ENCODE assay signal across 8 cellular contexts in the genomic region with DNA sequence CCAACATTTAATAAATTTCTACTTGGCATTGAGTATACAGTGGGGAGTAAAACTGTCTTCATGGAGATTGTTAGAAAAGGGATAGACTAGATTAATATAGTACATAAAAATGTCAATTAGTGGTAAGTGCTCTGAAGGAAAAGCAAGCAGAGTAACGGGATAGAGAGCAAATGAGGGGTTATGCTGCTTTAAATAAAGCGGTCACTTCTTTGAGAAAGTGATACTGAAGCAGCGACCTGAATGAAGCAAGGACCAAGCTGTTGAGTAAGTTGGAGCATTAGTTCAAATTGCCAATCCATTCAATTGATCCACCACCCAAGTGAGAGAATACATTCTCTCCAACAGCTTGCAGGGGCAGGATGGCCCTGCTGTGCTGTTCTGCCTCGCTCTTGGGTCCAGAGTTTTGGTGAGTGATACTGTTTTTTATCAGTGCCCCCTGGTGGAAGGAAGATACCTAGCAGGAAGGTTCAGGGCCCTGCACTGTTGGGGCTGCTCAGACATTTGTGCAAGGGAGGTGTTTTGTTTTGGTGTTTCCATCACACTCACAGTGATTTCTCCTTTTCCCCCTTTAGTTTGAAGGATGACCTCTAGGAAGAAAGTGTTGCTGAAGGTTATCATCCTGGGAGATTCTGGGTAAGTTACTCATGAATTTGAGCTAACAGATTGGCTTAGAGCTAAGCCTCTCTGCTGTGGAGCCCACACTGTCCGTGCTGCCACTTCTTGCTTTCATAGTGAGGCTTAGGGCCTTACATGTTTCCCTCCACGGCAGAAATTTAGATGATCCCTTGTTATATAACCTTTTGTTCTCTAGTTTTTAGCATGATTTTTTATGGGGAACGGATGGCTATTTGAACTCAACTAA.
DNase-seq lines count a peak whose midpoint lies in the region; ATAC-seq and TF ChIP-seq lines count a peak whose summit lies in the region.

No MANE protein-coding gene starts in this region.

- no peak overlapping the region for H3K4me3 ChIP-seq in CD8-positive, alpha-beta memory T cell (ENCODE audit: low read length)
- H3K4me3 ChIP-seq in testis: no peak overlapping the region

- no peaks in the 10 kb centered on the region for H3K9me3 Mint-ChIP-seq in CD8-positive, alpha-beta memory T cell
- H3K9me3 Mint-ChIP-seq in naive thymus-derived CD8-positive, alpha-beta T cell: no peaks in the 10 kb centered on the region

- intact Hi-C loops in testis (cut with DNase I; ENCODE audit: low total_unique reads): no loop called here

- peaks cover 54% of the 10 kb centered on the region for H3K4me1 ChIP-seq in CD8-positive, alpha-beta memory T cell (ENCODE audit: insufficient read depth, low read length)
- peaks cover 7% of the 10 kb centered on the region for H3K4me1 ChIP-seq in testis

- ATAC-seq in GM19351 (IDR thresholded peaks at IDR 0.05; ENCODE audit: unreplicated experiment): peak; percentile 84
- peak; percentile 98 to 99 for ATAC-seq in naive thymus-derived CD8-positive, alpha-beta T cell

- peaks cover 34 to 59% (median 59%) of the 10 kb centered on the region in 3 donors for H3K4me1 Mint-ChIP-seq in CD8-positive, alpha-beta memory T cell
- H3K4me1 Mint-ChIP-seq in naive thymus-derived CD8-positive, alpha-beta T cell: peaks cover 25 to 69% (median 56%) of the 10 kb centered on the region in 4 donors

- H3K27me3 Mint-ChIP-seq in CD8-positive, alpha-beta memory T cell: no peaks in the 10 kb centered on the region
- H3K27me3 Mint-ChIP-seq in naive thymus-derived CD8-positive, alpha-beta T cell: no peaks in the 10 kb centered on the region

- POLR2A ChIA-PET in CD8-positive, alpha-beta memory T cell (lab: Charles Lee): interaction anchor here (1.1 to 1.3 kb wide), 2 partner anchors 115 to 178 kb away, joined by 3 to 4 read pairs; no protein-coding TSS in a partner anchor
- POLR2A ChIA-PET in naive thymus-derived CD8-positive, alpha-beta T cell (lab: Charles Lee): interaction anchor here (0.9 to 3.0 kb wide), 9 partner anchors 9 to 177 kb away, joined by 3 to 25 read pairs (median 5); no protein-coding TSS in a partner anchor

- TF ChIP-seq CTCF in testis (IDR thresholded peaks at IDR 0.05): peak; percentile 71 to 75 (median 71)

- H3K9me3 ChIP-seq in CD8-positive, alpha-beta memory T cell (ENCODE audit: low read length): no peaks in the 10 kb centered on the region
- no peaks in the 10 kb centered on the region for H3K9me3 ChIP-seq in testis

- CTCF ChIA-PET in CD8-positive, alpha-beta memory T cell (lab: Charles Lee): interaction anchor here (0.6 to 8.9 kb wide), 29 partner anchors 9 to 451 kb away, joined by 3 to 65 read pairs (median 4); partner anchors contain the start of genes RAB7A and RPN1

- H3K36me3 ChIP-seq in CD8-positive, alpha-beta memory T cell (ENCODE audit: insufficient read depth, low read length): peaks cover 38% of the 10 kb centered on the region
- H3K36me3 ChIP-seq in testis (ENCODE audit: low read depth, missing control alignments): no peaks in the 10 kb centered on the region

- peak overlapping the region in 1 of 7 donors; percentile 28 for H3K4me3 Mint-ChIP-seq in CD8-positive, alpha-beta memory T cell
- H3K4me3 Mint-ChIP-seq in naive thymus-derived CD8-positive, alpha-beta T cell: peak overlapping the region in 8 of 10 donors; percentile 3 to 64 (median 39)

- TF ChIP-seq POLR2A in erythroblast (IDR thresholded peaks at IDR 0.05; ENCODE audit: low read length) (no peak), testis (IDR thresholded peaks at IDR 0.05) (no peak)

- H3K27ac ChIP-seq in CD8-positive, alpha-beta memory T cell (ENCODE audit: low read depth, low read length): no peak overlapping the region
- H3K27ac ChIP-seq in testis: peak overlapping the region; percentile 11 to 22

- peaks cover 8 to 47% (median 18%) of the 10 kb centered on the region in 3 donors for H3K36me3 Mint-ChIP-seq in CD8-positive, alpha-beta memory T cell
- peaks cover 5 to 43% (median 14%) of the 10 kb centered on the region in 3 donors for H3K36me3 Mint-ChIP-seq in naive thymus-derived CD8-positive, alpha-beta T cell

- DNase-seq in CD8-positive, alpha-beta memory T cell: peak; percentile 41 to 75 (median 65)
- peak; percentile 38 for DNase-seq in HK-2 (ENCODE audit: unreplicated experiment)
- DNase-seq in NOMO-1 treated with dmso at 0.1 percent for 144 hours (lab: John Stamatoyannopoulos, UW; ENCODE audit: unreplicated experiment): peak; percentile 57
- peak; percentile 67 for DNase-seq in activated CD8-positive, alpha-beta memory T cell treated with anti-CD3 and anti-CD28 coated beads, Interleukin-2, amount 50 U/mL, for 48 hours
- peak; percentile 73 to 83 for DNase-seq in erythroblast (lab: John Stamatoyannopoulos, UW)
- peak; percentile 33 to 83 (median 66) for DNase-seq in naive thymus-derived CD8-positive, alpha-beta T cell
- DNase-seq in testis: peak; percentile 67

- H3K27ac Mint-ChIP-seq in CD8-positive, alpha-beta memory T cell: peak overlapping the region; percentile 3 to 79 (median 70)
- H3K27ac Mint-ChIP-seq in naive thymus-derived CD8-positive, alpha-beta T cell: peak overlapping the region; percentile 70 to 96 (median 79)

- 62 to 72% methylated on average over 7 of the region's 7 CpGs for WGBS in testis, 2 donors

- H3K27me3 ChIP-seq in CD8-positive, alpha-beta memory T cell (ENCODE audit: insufficient read depth, low read length, poor library complexity, severe bottlenecking): no peaks in the 10 kb centered on the region
- no peaks in the 10 kb centered on the region for H3K27me3 ChIP-seq in testis
